ENCODE assay signal across 14 cellular contexts in genomic region chr4:40308528-40309122, GRCh38. TPM values are rescaled to one million over a fixed set of nuclear protein-coding genes. Genes with fewer than 3 reads are reported as not detected.
A peak's percentile ranks its signal among the peaks of the same experiment; 100 is the strongest.
DNase-seq lines count a peak whose midpoint lies in the region; ATAC-seq and TF ChIP-seq lines count a peak whose summit lies in the region.
"Had no signal": no experiment of that assay in that cellular context is flagged by ENCODE, and none has a peak within 500 bp of the region (broad histone marks: within the 10 kb centered on the region; RNA-seq: fewer than 3 reads in every experiment).

No MANE protein-coding gene starts in this region.

- no peak overlapping the region for H3K4me2 ChIP-seq in mesenchymal stem cell (ENCODE audit: low read length, poor library complexity, severe bottlenecking)

- TF ChIP-seq CTCF in CD14-positive monocyte (IDR thresholded peaks at IDR 0.05): no peak
- TF ChIP-seq CTCF in activated CD8-positive, alpha-beta T cell treated with anti-CD3 and anti-CD28 coated beads for 36 hours (IDR thresholded peaks at IDR 0.05): no peak

- H3K27ac ChIP-seq in mesenchymal stem cell (ENCODE audit: low read length, poor library complexity, severe bottlenecking): no peak overlapping the region
- H3K27ac ChIP-seq: C4-2B had no signal

- no peaks in the 10 kb centered on the region for H3K36me3 ChIP-seq in H7 (replicated peaks; ENCODE audit: control insufficient read depth, insufficient read depth, low read length)
- no peaks in the 10 kb centered on the region for H3K36me3 ChIP-seq in mesenchymal stem cell (ENCODE audit: control insufficient read depth in 1 of 2, insufficient read depth in 2 of 2, low read depth in 1 of 2, low read length in 2 of 2)
- H3K36me3 ChIP-seq: prostate gland had no signal

- no peak overlapping the region for H4K91ac ChIP-seq in mesenchymal stem cell (ENCODE audit: low read length)

- H3K27ac Mint-ChIP-seq in CD14-positive monocyte: peak overlapping the region; percentile 88 to 98 (median 97)
- H3K27ac Mint-ChIP-seq in activated CD8-positive, alpha-beta T cell treated with anti-CD3 and anti-CD28 coated beads for 36 hours: peak overlapping the region; percentile 83

- H3K79me1 ChIP-seq in mesenchymal stem cell (replicated peaks; ENCODE audit: low read length, poor library complexity, severe bottlenecking): no peaks in the 10 kb centered on the region

- H3K27me3 ChIP-seq in H7 (ENCODE audit: control insufficient read depth, insufficient read depth, low read length) (no peaks in the 10 kb centered on the region), mesenchymal stem cell (ENCODE audit: control insufficient read depth in 1 of 2, insufficient read depth in 1 of 2, low read length in 2 of 2) (no peaks in the 10 kb centered on the region)

- H2BK15ac ChIP-seq in mesenchymal stem cell (ENCODE audit: low read depth, poor library complexity, severe bottlenecking): no peak overlapping the region

- H3K23ac ChIP-seq in mesenchymal stem cell (ENCODE audit: low read length in 2 of 2): no peak overlapping the region

- H3K9me3 ChIP-seq in mesenchymal stem cell (ENCODE audit: control insufficient read depth, low read length): peaks cover 7% of the 10 kb centered on the region
- H3K9me3 ChIP-seq: prostate gland had no signal

- H2BK12ac ChIP-seq in mesenchymal stem cell (ENCODE audit: low read length in 2 of 2): no peak overlapping the region

- no peak overlapping the region for H3K4ac ChIP-seq in mesenchymal stem cell (ENCODE audit: low read depth in 1 of 2, low read length in 2 of 2)

- CTCF ChIA-PET in activated CD8-positive, alpha-beta T cell treated with anti-CD3 and anti-CD28 coated beads for 36 hours (lab: Charles Lee): interaction anchor here (1.0 to 10.7 kb wide), 19 partner anchors 8 to 159 kb away, joined by 3 to 120 read pairs (median 8); no protein-coding TSS in a partner anchor

- H2AFZ ChIP-seq in mesenchymal stem cell (ENCODE audit: low read depth, low read length): no peak overlapping the region

- H3K18ac ChIP-seq in mesenchymal stem cell (ENCODE audit: low read depth in 1 of 2, low read length in 2 of 2): no peak overlapping the region

- peaks cover 0 to 6% (median 0%) of the 10 kb centered on the region in 7 donors for H3K9me3 Mint-ChIP-seq in CD14-positive monocyte
- peaks cover 7% of the 10 kb centered on the region for H3K9me3 Mint-ChIP-seq in activated CD8-positive, alpha-beta T cell treated with anti-CD3 and anti-CD28 coated beads for 36 hours

- no peak overlapping the region for H2BK5ac ChIP-seq in mesenchymal stem cell (ENCODE audit: low read depth, low read length, poor library complexity, severe bottlenecking)

- H3K36me3 Mint-ChIP-seq in CD14-positive monocyte: no peaks in the 10 kb centered on the region
- peaks cover 14% of the 10 kb centered on the region for H3K36me3 Mint-ChIP-seq in activated CD8-positive, alpha-beta T cell treated with anti-CD3 and anti-CD28 coated beads for 36 hours (ENCODE audit: low read depth)

- H3K14ac ChIP-seq in mesenchymal stem cell (ENCODE audit: low read length in 2 of 2): no peak overlapping the region

- H3K9ac ChIP-seq in mesenchymal stem cell (ENCODE audit: low read length): peak overlapping the region; percentile 76

- H3K4me3 Mint-ChIP-seq in CD14-positive monocyte: peak overlapping the region; percentile 75 to 84
- H3K4me3 Mint-ChIP-seq in activated CD8-positive, alpha-beta T cell treated with anti-CD3 and anti-CD28 coated beads for 36 hours: peak overlapping the region; percentile 69

- H3K4me1 ChIP-seq in mesenchymal stem cell (ENCODE audit: control insufficient read depth, insufficient read depth, low read depth, low read length): no peaks in the 10 kb centered on the region
- H3K4me1 ChIP-seq: prostate gland had no signal

- peaks cover 7 to 16% (median 8%) of the 10 kb centered on the region in 3 donors for H3K27me3 Mint-ChIP-seq in CD14-positive monocyte (ENCODE audit: low read depth in 3 of 3)
- H3K27me3 Mint-ChIP-seq in activated CD8-positive, alpha-beta T cell treated with anti-CD3 and anti-CD28 coated beads for 36 hours: no peaks in the 10 kb centered on the region

- H2AK5ac ChIP-seq in mesenchymal stem cell (ENCODE audit: low read length, severe bottlenecking): no peak overlapping the region

- no peak overlapping the region for H2BK120ac ChIP-seq in mesenchymal stem cell (ENCODE audit: low read depth, low read length)

- H3K4me1 Mint-ChIP-seq in CD14-positive monocyte: peaks cover 61% of the 10 kb centered on the region
- peaks cover 87% of the 10 kb centered on the region for H3K4me1 Mint-ChIP-seq in activated CD8-positive, alpha-beta T cell treated with anti-CD3 and anti-CD28 coated beads for 36 hours (ENCODE audit: low read depth)

- 73% methylated on average over 2 of the region's 4 CpGs for WGBS in mesenchymal stem cell

- H3K4me3 ChIP-seq in H7 (ENCODE audit: insufficient read depth, low read depth, low read length) (no peak overlapping the region), mesenchymal stem cell (ENCODE audit: insufficient read depth in 1 of 2, low read depth in 1 of 2, low read length in 2 of 2) (no peak overlapping the region)
- H3K4me3 ChIP-seq: prostate gland had no signal

- POLR2A ChIA-PET in activated CD8-positive, alpha-beta T cell treated with anti-CD3 and anti-CD28 coated beads for 36 hours (lab: Charles Lee): interaction anchor here (0.6 to 18.4 kb wide), 13 partner anchors 8 to 107 kb away, joined by 3 to 326 read pairs (median 10); partner anchors contain the start of gene RHOH

- ATAC-seq in activated CD8-positive, alpha-beta T cell treated with anti-CD3 and anti-CD28 coated beads for 36 hours: no peak
- ATAC-seq in GM19397 (IDR thresholded peaks at IDR 0.05; ENCODE audit: unreplicated experiment): no peak
- no peak for ATAC-seq in GM19351 (IDR thresholded peaks at IDR 0.05; ENCODE audit: unreplicated experiment)

- H4K8ac ChIP-seq in mesenchymal stem cell (ENCODE audit: low read length): no peak overlapping the region

- intact Hi-C loops in CD14-positive monocyte (cut with micrococcal nuclease): loop anchor here (5.0 to 10.0 kb wide), 5 partner anchors 66 to 416 kb away; partner anchors contain the start of gene N4BP2 (in 1 of the 2)
- intact Hi-C loops in activated CD8-positive, alpha-beta T cell treated with anti-CD3 and anti-CD28 coated beads for 36 hours (cut with micrococcal nuclease): loop anchor here (2.0 to 5.0 kb wide), 3 partner anchors 108 to 251 kb away; partner anchors contain the start of gene N4BP2

- DNase-seq in CD14-positive monocyte (ENCODE audit: low spot score): no peak
- DNase-seq in H7: peak; percentile 28
- DNase-seq in activated CD8-positive, alpha-beta T cell treated with anti-CD3 and anti-CD28 coated beads for 36 hours: no peak
- DNase-seq in mesenchymal stem cell: no peak
- no peak for DNase-seq in NCI-H446 (lab: John Stamatoyannopoulos, UW)
- no peak for DNase-seq in NCI-H774 (lab: John Stamatoyannopoulos, UW)
- DNase-seq: NCI-H1092 treated with DMSO at 0.1 percent for 48 hours, NCI-H69 had no signal

RNA-seq across cellular contexts. Expression of gene CHRNA9, which starts 26.5 kb away (rescaled TPM):
- not detected for polyA plus RNA-seq in CD14-positive monocyte
- 1.6 and 2.8 TPM in 2 replicates for total RNA-seq in H7 (2014; rRNA removed; shearing (Covaris generic))
- total RNA-seq in activated CD8-positive, alpha-beta T cell treated with anti-CD3 and anti-CD28 coated beads for 36 hours: under 1 TPM; 0.11 to 0.38 TPM
- 0.14 TPM for polyA plus RNA-seq in mesenchymal stem cell (2013, experiment 1 of 2)
- 0.18 TPM for polyA plus RNA-seq in mesenchymal stem cell (2013, experiment 2 of 2)
- total RNA-seq: left cardiac atrium, prostate gland, temporal lobe had no signal
